In the genomic region with DNA sequence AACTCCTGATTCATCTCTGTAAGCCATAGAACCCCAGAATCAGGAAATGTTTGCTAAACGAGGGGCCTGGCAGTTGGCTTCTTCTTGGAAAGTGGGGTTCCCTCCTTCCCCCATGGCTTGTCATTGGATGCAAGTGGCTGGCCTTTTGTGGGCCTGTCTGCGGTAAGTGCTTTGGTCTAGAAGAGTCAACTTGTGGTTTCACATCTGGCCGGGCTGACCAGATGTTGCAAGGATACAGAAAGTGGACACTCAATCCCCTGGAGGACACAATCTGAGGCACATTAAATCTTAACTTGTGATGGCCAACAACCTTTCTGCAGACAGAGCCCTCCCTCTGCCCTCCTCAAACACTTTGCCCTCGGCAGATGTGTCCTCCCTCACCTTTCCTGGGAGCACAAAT, we compare ENCODE assay signal across 8 cellular contexts. TPM values are rescaled to one million over a fixed set of nuclear protein-coding genes. Genes with fewer than 3 reads are reported as not detected.
DNase-seq lines count a peak whose midpoint lies in the region; ATAC-seq, FAIRE-seq and TF ChIP-seq lines count a peak whose summit lies in the region.

No MANE protein-coding gene starts in this region.

- peak overlapping the region in 1 of 2 experiments; percentile 91 for H2BK12ac ChIP-seq in mesenchymal stem cell (ENCODE audit: low read length in 2 of 2)

- H4K8ac ChIP-seq in mesenchymal stem cell (ENCODE audit: low read length) = peak overlapping the region; percentile 8

- FAIRE-seq in HTR-8/SVneo (lab: Jason Lieb, UNC) = no peak

- peak overlapping the region; percentile 72 for H2AK5ac ChIP-seq in mesenchymal stem cell (ENCODE audit: low read length, severe bottlenecking)

- H3K79me1 ChIP-seq in mesenchymal stem cell (replicated peaks; ENCODE audit: low read length, poor library complexity, severe bottlenecking) = peaks cover 33% of the 10 kb centered on the region

- H3K14ac ChIP-seq in mesenchymal stem cell (ENCODE audit: low read length in 2 of 2) = no peak overlapping the region

- H3K4me3 ChIP-seq in AG04450 (ENCODE audit: low read depth, low read length) (peak overlapping the region; percentile 90), HUES48 (ENCODE audit: low read depth, low read length) (0 out of 2 replicates have a peak overlapping the region, but pooled peaks have one; percentile 13), mesenchymal stem cell (ENCODE audit: insufficient read depth in 1 of 2, low read depth in 1 of 2, low read length in 2 of 2) (peak overlapping the region in 1 of 2 experiments; percentile 92)

- no peak overlapping the region for H2BK120ac ChIP-seq in mesenchymal stem cell (ENCODE audit: low read depth, low read length)

- no peak for TF ChIP-seq POLR2A in GM18505 (IDR thresholded peaks at IDR 0.05; ENCODE audit: borderline replicate concordance, extremely low read depth, insufficient read depth, insufficient read length)

- WGBS in mesenchymal stem cell = 53% methylated on average over 4 of the region's 4 CpGs

- H2BK15ac ChIP-seq in mesenchymal stem cell (ENCODE audit: low read depth, poor library complexity, severe bottlenecking) = no peak overlapping the region

- TF ChIP-seq CTCF in AG04450 (IDR thresholded peaks at IDR 0.05; ENCODE audit: low read depth, low read length) = no peak

- POLR2A ChIA-PET in AG04450 (lab: Yijun Ruan, JAX) = interaction anchor here (0.7 to 1.0 kb wide), 2 partner anchors 9 to 20 kb away, joined by 3 read pairs; no protein-coding TSS in a partner anchor

- peak overlapping the region; percentile 11 for H3K27ac ChIP-seq in AG04450 (ENCODE audit: low read depth, low read length)
- no peak overlapping the region for H3K27ac ChIP-seq in HUES48 (ENCODE audit: low read depth, low read length)
- H3K27ac ChIP-seq in mesenchymal stem cell (ENCODE audit: low read length, poor library complexity, severe bottlenecking) = peak overlapping the region; percentile 91

- H3K27me3 ChIP-seq in AG04450 (ENCODE audit: control insufficient read depth, insufficient read depth, low read length) (no peaks in the 10 kb centered on the region), HUES48 (ENCODE audit: control insufficient read depth, insufficient read depth, low read length) (no peaks in the 10 kb centered on the region), mesenchymal stem cell (ENCODE audit: control insufficient read depth in 1 of 2, insufficient read depth in 1 of 2, low read length in 2 of 2) (no peaks in the 10 kb centered on the region)

- H3K36me3 ChIP-seq in HUES48 (ENCODE audit: control insufficient read depth, insufficient read depth, low read length) (peaks cover 8% of the 10 kb centered on the region), mesenchymal stem cell (ENCODE audit: control insufficient read depth in 1 of 2, insufficient read depth in 2 of 2, low read depth in 1 of 2, low read length in 2 of 2) (peaks cover 8 to 9% of the 10 kb centered on the region in 2 experiments)

- CTCF ChIA-PET in AG04450 (lab: Charles Lee) = interaction anchor here (0.8 kb wide), 1 partner anchor 94 kb away, joined by 3 read pairs; no protein-coding TSS in a partner anchor

- peak overlapping the region; percentile 6 to 68 for H3K4ac ChIP-seq in mesenchymal stem cell (ENCODE audit: low read depth in 1 of 2, low read length in 2 of 2)

- peak overlapping the region in 1 of 2 experiments; percentile 42 for H3K23ac ChIP-seq in mesenchymal stem cell (ENCODE audit: low read length in 2 of 2)

- peaks cover 17% of the 10 kb centered on the region; the same call in 1 of the 2 replicates for H3K4me1 ChIP-seq in HUES48 (ENCODE audit: control insufficient read depth, insufficient read depth, low read length)
- peaks cover 12% of the 10 kb centered on the region for H3K4me1 ChIP-seq in mesenchymal stem cell (ENCODE audit: control insufficient read depth, insufficient read depth, low read depth, low read length)

- H3K18ac ChIP-seq in mesenchymal stem cell (ENCODE audit: low read depth in 1 of 2, low read length in 2 of 2) = peak overlapping the region; percentile 69 to 74

- no peak overlapping the region for H2BK5ac ChIP-seq in mesenchymal stem cell (ENCODE audit: low read depth, low read length, poor library complexity, severe bottlenecking)

- peak overlapping the region; percentile 60 for H3K4me2 ChIP-seq in mesenchymal stem cell (ENCODE audit: low read length, poor library complexity, severe bottlenecking)

- H3K9ac ChIP-seq in HUES48 (ENCODE audit: low read depth, low read length) (no peak overlapping the region), mesenchymal stem cell (ENCODE audit: low read length) (peak overlapping the region; percentile 89)

- no peaks in the 10 kb centered on the region; the same call in 1 of the 2 replicates for H3K9me3 ChIP-seq in AG04450 (ENCODE audit: control insufficient read depth, insufficient read depth, low read length)
- no peaks in the 10 kb centered on the region for H3K9me3 ChIP-seq in HUES48 (ENCODE audit: control insufficient read depth, insufficient read depth, low read length)
- no peaks in the 10 kb centered on the region for H3K9me3 ChIP-seq in mesenchymal stem cell (ENCODE audit: control insufficient read depth, low read length)

- no peak overlapping the region for H2AFZ ChIP-seq in mesenchymal stem cell (ENCODE audit: low read depth, low read length)

- DNase-seq in AG04450 (ENCODE audit: low read depth, low spot score) (no peak), amniotic epithelial cell (ENCODE audit: low read depth) (peak; percentile 52), mesenchymal stem cell (peak; percentile 69), NCI-H345 (lab: John Stamatoyannopoulos, UW) (no peak), NCI-H510A (lab: John Stamatoyannopoulos, UW) (no peak), HTR-8/SVneo (ENCODE audit: insufficient read length, low spot score) (no peak)

- peak overlapping the region; percentile 22 for H4K91ac ChIP-seq in mesenchymal stem cell (ENCODE audit: low read length)

- ATAC-seq in GM18505 (IDR thresholded peaks at IDR 0.05; ENCODE audit: unreplicated experiment) = no peak

RNA-seq across cellular contexts. Expression of a gene that starts 1.1 kb away (rescaled TPM):
- polyA plus RNA-seq in AG04450 (2011; rRNA removed) = 53.0 and 59.8 TPM in 2 replicates
- polyA minus RNA-seq in AG04450 (2011; rRNA and poly(A)+ RNA removed) = 76.4 and 105 TPM in 2 replicates
- 41.7 TPM for polyA plus RNA-seq in mesenchymal stem cell (2013, experiment 1 of 2)
- polyA plus RNA-seq in mesenchymal stem cell (2013, experiment 2 of 2) = 41.9 TPM

Comparison
In these comparisons a context has a peak if more than half of its experiments do, and no peak if none do; other contexts are left out.
1. DNase-seq: peak in amniotic epithelial cell (single experiment) and mesenchymal stem cell (single experiment); none in AG04450 (single experiment), NCI-H345 (single experiment), NCI-H510A (single experiment) and HTR-8/SVneo (single experiment).